ENCODE assay signal across 8 cellular contexts in genomic region chr2:152635635-152636298, GRCh38.
DNase-seq lines count a peak whose midpoint lies in the region; ATAC-seq and TF ChIP-seq lines count a peak whose summit lies in the region.

No MANE protein-coding gene starts in this region.

- CTCF ChIA-PET in IMR-90 (lab: Yijun Ruan, JAX): interaction anchor here (0.5 to 2.5 kb wide), 13 partner anchors 9 to 971 kb away, joined by 3 to 14 read pairs (median 4); partner anchors contain the start of genes PRPF40A and STAM2
- CTCF ChIA-PET in activated naive CD4-positive, alpha-beta T cell treated with anti-CD3 and anti-CD28 coated beads, Interleukin-2, amount 10 ng/mL, durations not matched to agents 7 days and 5 days (lab: Charles Lee): interaction anchor here (0.7 to 3.1 kb wide), 38 partner anchors 8 to 610 kb away, joined by 3 to 31 read pairs (median 4); partner anchors contain the start of gene STAM2

- H2AK9ac ChIP-seq in IMR-90 (replicated peaks; ENCODE audit: low read depth, low read length, poor library complexity): no peak overlapping the region

- no peak overlapping the region; the same call in 1 of the 2 replicates for H3K23ac ChIP-seq in IMR-90 (ENCODE audit: low read depth, low read length)

- H2BK120ac ChIP-seq in IMR-90 (ENCODE audit: low read depth, low read length): no peak overlapping the region

- H3K27me3 ChIP-seq in IMR-90 (ENCODE audit: control insufficient read depth, insufficient read depth, low read length): no peaks in the 10 kb centered on the region

- no peaks in the 10 kb centered on the region for H3K9me1 ChIP-seq in IMR-90 (ENCODE audit: insufficient read depth, low read length)

- peak overlapping the region; percentile 18 for H2AFZ ChIP-seq in IMR-90 (replicated peaks; ENCODE audit: low read length, poor library complexity)

- ATAC-seq in GM19025 (IDR thresholded peaks at IDR 0.05; ENCODE audit: low read depth, unreplicated experiment): peak; percentile 50
- ATAC-seq in IMR-90 (ENCODE audit: low read depth): peak; percentile 79

- no peak overlapping the region for H3K18ac ChIP-seq in IMR-90 (ENCODE audit: low read depth, low read length)

- POLR2A ChIA-PET in IMR-90 (lab: Charles Lee; ENCODE audit: unreplicated experiment): interaction anchor here (1.0 kb wide), 1 partner anchor 460 kb away, joined by 3 read pairs; the partner anchor contains the start of gene STAM2

- TF ChIP-seq RAD21 in IMR-90 (IDR thresholded peaks at IDR 0.05; ENCODE audit: low read length): peak; percentile 82

- H3K4me3 ChIP-seq in IMR-90 (ENCODE audit: insufficient read depth, low read depth, low read length): no peak overlapping the region

- in situ Hi-C loops in IMR-90 (cut with MboI; ENCODE audit: low sequenced_read_pairs): loop anchor here (10.0 kb wide), 1 partner anchor 601 kb away; no protein-coding TSS in a partner anchor

- H3K36me3 ChIP-seq in IMR-90 (ENCODE audit: control insufficient read depth, insufficient read depth, low read length): peaks cover 19% of the 10 kb centered on the region

- H2BK20ac ChIP-seq in IMR-90 (ENCODE audit: low read depth, low read length): no peak overlapping the region

- H3K14ac ChIP-seq in IMR-90 (replicated peaks; ENCODE audit: low read depth, low read length): no peak overlapping the region

- no peak overlapping the region for H4K5ac ChIP-seq in IMR-90 (ENCODE audit: low read depth, low read length)

- no TSS peak for BruUV-seq in IMR-90 (replicated peaks; lab: Mats Ljungman, UMichigan)

- H3K9me3 ChIP-seq in IMR-90 (ENCODE audit: control insufficient read depth, insufficient read depth, low read length): no peaks in the 10 kb centered on the region

- dilution Hi-C loops in IMR-90 (cut with HindIII; ENCODE audit: low sequenced_read_pairs, unreplicated experiment): loop anchor here (25.0 kb wide), 1 partner anchor 448 kb away; the partner anchor contains the start of gene STAM2

- H3K9ac ChIP-seq in IMR-90 (ENCODE audit: low read depth, low read length): no peak overlapping the region

- no peak for TF ChIP-seq POLR2A in IMR-90 (IDR thresholded peaks at IDR 0.05; ENCODE audit: low read depth, low read length)

- H3K4me1 ChIP-seq in IMR-90 (ENCODE audit: control insufficient read depth, insufficient read depth, low read length): no peaks in the 10 kb centered on the region

- H3K56ac ChIP-seq in IMR-90 (ENCODE audit: extremely low read depth, insufficient read depth, low read length): no peak overlapping the region

- peak; percentile 75 for TF ChIP-seq CTCF in IMR-90 (conservative IDR thresholded peaks at IDR 0.05; ENCODE audit: low read depth, low read length)

- H3K79me1 ChIP-seq in IMR-90 (ENCODE audit: low read depth in 1 of 2, low read length in 2 of 2): 0 out of 4 replicates have a peak, but pooled peaks cover 0 to 5% of the 10 kb centered on the region in 2 experiments

- no peak overlapping the region for H2AK5ac ChIP-seq in IMR-90 (ENCODE audit: low read depth, low read length)

- H3K27ac ChIP-seq in IMR-90 (ENCODE audit: insufficient read depth, low read length): no peak overlapping the region

- H3K27me3 Mint-ChIP-seq in activated naive CD4-positive, alpha-beta T cell treated with anti-CD3 and anti-CD28 coated beads, Interleukin-2, amount 10 ng/mL, durations not matched to agents 7 days and 5 days: peaks cover 18% of the 10 kb centered on the region

- no peak overlapping the region for H3K4ac ChIP-seq in IMR-90 (ENCODE audit: low read depth, low read length)

- no peak overlapping the region for H3K4me3 Mint-ChIP-seq in activated naive CD4-positive, alpha-beta T cell treated with anti-CD3 and anti-CD28 coated beads, Interleukin-2, amount 10 ng/mL, durations not matched to agents 7 days and 5 days

- no peak overlapping the region for H2BK15ac ChIP-seq in IMR-90 (ENCODE audit: low read depth, low read length)

- no peaks in the 10 kb centered on the region for H4K20me1 ChIP-seq in IMR-90 (ENCODE audit: insufficient read depth, low read length)

- H4K8ac ChIP-seq in IMR-90 (ENCODE audit: low read depth in 2 of 2, low read length in 2 of 2): no peak overlapping the region

- no peaks in the 10 kb centered on the region for H3K36me3 Mint-ChIP-seq in activated naive CD4-positive, alpha-beta T cell treated with anti-CD3 and anti-CD28 coated beads, Interleukin-2, amount 10 ng/mL, durations not matched to agents 7 days and 5 days

- H3K4me1 Mint-ChIP-seq in activated naive CD4-positive, alpha-beta T cell treated with anti-CD3 and anti-CD28 coated beads, Interleukin-2, amount 10 ng/mL, durations not matched to agents 7 days and 5 days: no peaks in the 10 kb centered on the region

- H2BK5ac ChIP-seq in IMR-90 (ENCODE audit: low read depth, low read length, poor library complexity, severe bottlenecking): no peak overlapping the region

- DNase-seq in AG20443 (ENCODE audit: low spot score): peak; percentile 72
- peak; percentile 53 for DNase-seq in IMR-90
- DNase-seq in SK-N-DZ (ENCODE audit: low spot score): peak; percentile 57
- peak; percentile 77 for DNase-seq in activated naive CD4-positive, alpha-beta T cell treated with anti-CD3 and anti-CD28 coated beads, Interleukin-2, amount 10 ng/mL, durations not matched to agents 7 days and 5 days
- DNase-seq in cardiac septum (ENCODE audit: low spot score): peak; percentile 82
- DNase-seq in retina: peak; percentile 74
- DNase-seq in DMS114 treated with DMSO at 0.1 percent for 48 hours (lab: John Stamatoyannopoulos, UW; ENCODE audit: unreplicated experiment): no peak

- WGBS in IMR-90 (ENCODE audit: extremely low coverage in 2 of 2, insufficient read length in 1 of 2), 2 experiments: no CpG with 5 or more reads among the region's 5 CpGs

- H3K9me3 Mint-ChIP-seq in activated naive CD4-positive, alpha-beta T cell treated with anti-CD3 and anti-CD28 coated beads, Interleukin-2, amount 10 ng/mL, durations not matched to agents 7 days and 5 days: no peaks in the 10 kb centered on the region

- no peak overlapping the region for H4K91ac ChIP-seq in IMR-90 (ENCODE audit: insufficient read depth, low read depth, low read length)

- no peak overlapping the region for H3K4me2 ChIP-seq in IMR-90 (ENCODE audit: low read depth, low read length)

- H3K27ac Mint-ChIP-seq in activated naive CD4-positive, alpha-beta T cell treated with anti-CD3 and anti-CD28 coated beads, Interleukin-2, amount 10 ng/mL, durations not matched to agents 7 days and 5 days: no peak overlapping the region

- intact Hi-C loops in IMR-90 (cut with micrococcal nuclease) (loop anchor here (1.0 to 2.0 kb wide), 4 partner anchors 299 to 598 kb away; no protein-coding TSS in a partner anchor), cardiac septum (cut with DNase I) (loop anchor here (2.0 to 5.0 kb wide), 3 partner anchors 303 to 598 kb away; no protein-coding TSS in a partner anchor)

TF ChIP-seq in IMR-90, 13 proteins besides CTCF, POLR2A, EP300 and RAD21:
- TF ChIP-seq BHLHE40 (IDR thresholded peaks at IDR 0.05; ENCODE audit: low read depth, low read length): no peak
- peak; percentile 91 for TF ChIP-seq SMC3 (IDR thresholded peaks at IDR 0.05; ENCODE audit: low read depth, low read length)
- TF ChIP-seq CEBPB (IDR thresholded peaks at IDR 0.05; ENCODE audit: low read depth, low read length): no peak
